8 cellular contexts compared by ENCODE assay signal in genomic region chr5:81749186-81749561, GRCh38. TPM values are rescaled to one million over a fixed set of nuclear protein-coding genes. Genes with fewer than 3 reads are reported as not detected.
DNase-seq lines count a peak whose midpoint lies in the region; ATAC-seq, FAIRE-seq and TF ChIP-seq lines count a peak whose summit lies in the region.

No MANE protein-coding gene starts in this region.

- H2BK15ac ChIP-seq in mesendoderm (replicated peaks; ENCODE audit: low read depth), result no peak overlapping the region

- H3K9me3 ChIP-seq in left ventricle myocardium inferior (replicated peaks), result no peaks in the 10 kb centered on the region
- no peaks in the 10 kb centered on the region for H3K9me3 ChIP-seq in body of pancreas

- ATAC-seq in left ventricle myocardium superior (no peak), body of pancreas (no peak)

- peak overlapping the region; percentile 2 for H3K18ac ChIP-seq in mesendoderm (ENCODE audit: low read length)

- no peak overlapping the region for H4K8ac ChIP-seq in mesendoderm (ENCODE audit: low read depth, low read length)

- peak overlapping the region; percentile 23 for H3K9ac ChIP-seq in mesendoderm (ENCODE audit: low read length)

- H2AK5ac ChIP-seq in mesendoderm (ENCODE audit: low read length), result no peak overlapping the region

- no peak overlapping the region for H3K23ac ChIP-seq in mesendoderm (ENCODE audit: low read length)

- intact Hi-C loops in left ventricle myocardium inferior (cut with micrococcal nuclease), result loop anchor here (5.0 kb wide), 1 partner anchor 242 kb away; no protein-coding TSS in a partner anchor
- intact Hi-C loops in left ventricle myocardium superior (cut with micrococcal nuclease), result loop anchor here (10.0 kb wide), 1 partner anchor 234 kb away; no protein-coding TSS in a partner anchor
- intact Hi-C loops in body of pancreas (cut with DNase I), result loop anchor here (5.0 kb wide), 1 partner anchor 237 kb away; no protein-coding TSS in a partner anchor

- H4K5ac ChIP-seq in mesendoderm (ENCODE audit: low read length), result no peak overlapping the region

- H2BK120ac ChIP-seq in mesendoderm (ENCODE audit: low read depth, low read length), result no peak overlapping the region

- H3K36me3 ChIP-seq in left ventricle myocardium inferior (no peaks in the 10 kb centered on the region), body of pancreas (replicated peaks in 1 of 2; ENCODE audit: insufficient read depth in 1 of 2, low read depth in 2 of 2) (no peaks in the 10 kb centered on the region), mesendoderm (ENCODE audit: control insufficient read depth, insufficient read depth, low read length) (no peaks in the 10 kb centered on the region), urinary bladder (ENCODE audit: insufficient read depth) (no peaks in the 10 kb centered on the region)

- peak overlapping the region; percentile 94 for H3K4me3 ChIP-seq in left ventricle myocardium inferior
- H3K4me3 ChIP-seq in body of pancreas, result peak overlapping the region in 1 of 2 donors; percentile 40
- H3K4me3 ChIP-seq in mesendoderm (ENCODE audit: low read length), result no peak overlapping the region
- peak overlapping the region; percentile 100 for H3K4me3 ChIP-seq in urinary bladder (ENCODE audit: low read depth, low read length)

- H3K79me2 ChIP-seq in mesendoderm (ENCODE audit: control insufficient read depth, insufficient read depth, low read length), result no peaks in the 10 kb centered on the region

- H3K4me2 ChIP-seq in mesendoderm (ENCODE audit: low read length), result peak overlapping the region; percentile 73

- H2BK5ac ChIP-seq in mesendoderm (ENCODE audit: low read length), result no peak overlapping the region

- H3K27me3 ChIP-seq in left ventricle myocardium inferior (ENCODE audit: low read depth) (no peaks in the 10 kb centered on the region), body of pancreas (no peaks in the 10 kb centered on the region), mesendoderm (ENCODE audit: insufficient read depth, low read length, poor library complexity) (no peaks in the 10 kb centered on the region)

- H3K4me1 ChIP-seq in left ventricle myocardium inferior (peaks cover 51% of the 10 kb centered on the region), body of pancreas (peaks cover 25% of the 10 kb centered on the region), mesendoderm (ENCODE audit: control insufficient read depth, low read depth, low read length) (peaks cover 3% of the 10 kb centered on the region), urinary bladder (ENCODE audit: insufficient read depth) (peaks cover 1% of the 10 kb centered on the region)

- H3K27ac ChIP-seq in left ventricle myocardium inferior (replicated peaks) (peak overlapping the region; percentile 100), body of pancreas (peak overlapping the region in 3 of 4 donors; percentile 46 to 75 (median 74)), mesendoderm (ENCODE audit: low read depth, low read length) (no peak overlapping the region), urinary bladder (ENCODE audit: low read depth) (peak overlapping the region; percentile 93)

- H3K4ac ChIP-seq in mesendoderm (ENCODE audit: low read depth, low read length), result no peak overlapping the region

- H3K56ac ChIP-seq in mesendoderm (ENCODE audit: low read length), result peak overlapping the region; percentile 76

- no peaks in the 10 kb centered on the region for H3K79me1 ChIP-seq in mesendoderm (ENCODE audit: low read length)

- TF ChIP-seq CTCF in left ventricle myocardium inferior (IDR thresholded peaks at IDR 0.05; ENCODE audit: borderline replicate concordance) (no peak), body of pancreas (IDR thresholded peaks at IDR 0.05) (no peak)

- 13 to 14% methylated on average over 7 of the region's 7 CpGs for whole genome bisulfite sequencing in body of pancreas, 2 donors
- WGBS in mesendoderm (ENCODE audit: extremely low coverage, insufficient coverage, low lambda C conversion rate), result no CpG with 5 or more reads among the region's 7 CpGs
- WGBS in urinary bladder, result 12% methylated on average over 7 of the region's 7 CpGs

- DNase-seq in left ventricle myocardium inferior, result no peak
- no peak for DNase-seq in left ventricle myocardium superior
- peak in 2 of 4 donors; percentile 8 to 10 for DNase-seq in body of pancreas
- no peak for DNase-seq in mesendoderm
- no peak for DNase-seq in LoVo (ENCODE audit: low spot score)
- no peak for DNase-seq in MV-4-11 (lab: John Stamatoyannopoulos, UW)
- no peak for DNase-seq in frontal cortex (ENCODE audit: low spot score in 2 of 2)

- FAIRE-seq in frontal cortex (lab: Jason Lieb, UNC), result no peak

- TF ChIP-seq POLR2A in body of pancreas (IDR thresholded peaks at IDR 0.05), result no peak

RNA-seq across cellular contexts. Expression of gene SSBP2, which starts 1.7 kb away (rescaled TPM):
- 40.7 TPM for total RNA-seq in left ventricle myocardium inferior
- 44.7 TPM for total RNA-seq in left ventricle myocardium superior
- 10 to 100 TPM; 18.1 to 31.4 TPM for total RNA-seq in body of pancreas
- polyA plus RNA-seq in mesendoderm (2013, experiment 1 of 2), result 8.0 TPM
- polyA plus RNA-seq in mesendoderm (2013, experiment 2 of 2), result 8.2 TPM
- total RNA-seq in urinary bladder, result 94.8 TPM
- polyA plus RNA-seq in urinary bladder, result 58.6 TPM
- 266 TPM for total RNA-seq in frontal cortex
